In genomic region chr2:59726226-59726800, GRCh38 we compare ENCODE assay signal across 20 cellular contexts.
DNase-seq lines count a peak whose midpoint lies in the region; ATAC-seq, FAIRE-seq and TF ChIP-seq lines count a peak whose summit lies in the region.
"Had no signal": no experiment of that assay in that cellular context is flagged by ENCODE, and none has a peak within 500 bp of the region (broad histone marks: within the 10 kb centered on the region; RNA-seq: fewer than 3 reads in every experiment).

No MANE protein-coding gene starts in this region.

- intact Hi-C loops in left lung (cut with DNase I) (no loop called here), left ventricle myocardium superior (cut with micrococcal nuclease) (no loop called here)

- peak; percentile 36 for ATAC-seq in HG02610 (IDR thresholded peaks at IDR 0.05; ENCODE audit: unreplicated experiment)
- ATAC-seq in left lung: peak; percentile 19
- ATAC-seq in left ventricle myocardium superior: no peak
- no peak for ATAC-seq in GM18870 (IDR thresholded peaks at IDR 0.05; ENCODE audit: unreplicated experiment)
- ATAC-seq: pancreas had no signal

- H3K4me3 ChIP-seq in left lung (no peak overlapping the region), SK-N-SH (ENCODE audit: low read depth in 2 of 2, low read length in 1 of 2) (no peak overlapping the region)
- H3K4me3 ChIP-seq: pancreas, skin epidermis had no signal

- TF ChIP-seq EP300 in SK-N-SH (IDR thresholded peaks at IDR 0.05; ENCODE audit: borderline replicate concordance in 1 of 2, low read depth in 1 of 2, low read length in 1 of 2): no peak

- no peak overlapping the region for H2AFZ ChIP-seq in SK-N-SH (ENCODE audit: low read depth)

- H3K4me2 ChIP-seq in SK-N-SH: no peak overlapping the region

- H4K20me1 ChIP-seq in SK-N-SH (ENCODE audit: insufficient read depth): no peaks in the 10 kb centered on the region

- TF ChIP-seq POLR2A in GM12891 (IDR thresholded peaks at IDR 0.05; ENCODE audit: low read depth, low read length): no peak

- no peak for DNase-seq in GM12891 (ENCODE audit: insufficient read length, low spot score)
- DNase-seq in NOMO-1 treated with DMSO at 0.1 percent for 48 hours (lab: John Stamatoyannopoulos, UW; ENCODE audit: unreplicated experiment): peak; percentile 92
- DNase-seq in left lung: no peak
- DNase-seq in left ventricle myocardium superior: no peak
- DNase-seq in GM20000 (ENCODE audit: low spot score): no peak
- DNase-seq in SK-N-SH: no peak
- DNase-seq: activated CD8-positive, alpha-beta memory T cell treated with anti-CD3 and anti-CD28 coated beads for 24 hours; cerebellar nuclear complex; endodermal cell; H7; IMR-90; NCI-H1105 treated with DMSO at 0.1 percent for 48 hours; NCI-H345; pancreas; stimulated activated naive CD4-positive, alpha-beta T cell; SW 1271 had no signal

- CTCF ChIA-PET in SK-N-SH (lab: Yijun Ruan, JAX): interaction anchor here (1.4 kb wide), 1 partner anchor 10 kb away, joined by 4 read pairs; no protein-coding TSS in a partner anchor

- no peaks in the 10 kb centered on the region for H3K36me3 ChIP-seq in left lung
- H3K36me3 ChIP-seq in SK-N-SH (replicated peaks in 1 of 2; ENCODE audit: control insufficient read depth in 1 of 2, insufficient read depth in 2 of 2, low read length in 1 of 2): no peaks in the 10 kb centered on the region
- H3K36me3 ChIP-seq: pancreas had no signal

- no peak for TF ChIP-seq RAD21 in SK-N-SH (IDR thresholded peaks at IDR 0.05; ENCODE audit: low read length)

- no peak for FAIRE-seq in GM12891 (lab: Jason Lieb, UNC)
- FAIRE-seq: G401.6, pancreas had no signal

- no peak overlapping the region for H3K9ac ChIP-seq in SK-N-SH

- TF ChIP-seq CTCF in left lung (IDR thresholded peaks at IDR 0.05): no peak
- no peak for TF ChIP-seq CTCF in GM20000 (IDR thresholded peaks at IDR 0.05; ENCODE audit: extremely low read depth, missing control alignments)
- no peak for TF ChIP-seq CTCF in SK-N-SH (IDR thresholded peaks at IDR 0.05)

- no peaks in the 10 kb centered on the region for H3K9me3 ChIP-seq in left lung
- H3K9me3 ChIP-seq in SK-N-SH: no peaks in the 10 kb centered on the region
- H3K9me3 ChIP-seq: pancreas had no signal

- POLR2A ChIA-PET in SK-N-SH (lab: Yijun Ruan, JAX): no interaction called here

- H3K9me2 ChIP-seq in SK-N-SH: no peaks in the 10 kb centered on the region

- H3K27me3 ChIP-seq in left lung (no peaks in the 10 kb centered on the region), SK-N-SH (ENCODE audit: insufficient read depth) (no peaks in the 10 kb centered on the region)
- H3K27me3 ChIP-seq: pancreas had no signal

- no peak overlapping the region for H3K27ac ChIP-seq in left lung
- H3K27ac ChIP-seq in SK-N-SH (ENCODE audit: low read depth in 2 of 2, low read length in 1 of 2): no peak overlapping the region
- H3K27ac ChIP-seq: pancreas, skin epidermis had no signal

- no peaks in the 10 kb centered on the region for H3K79me2 ChIP-seq in SK-N-SH (ENCODE audit: insufficient read depth)

- H3K4me1 ChIP-seq in left lung: no peaks in the 10 kb centered on the region
- H3K4me1 ChIP-seq in SK-N-SH (ENCODE audit: control insufficient read depth in 1 of 2, insufficient read depth in 2 of 2, low read depth in 1 of 2, low read length in 1 of 2): no peaks in the 10 kb centered on the region
- H3K4me1 ChIP-seq: pancreas had no signal

- WGBS in SK-N-SH (ENCODE audit: low lambda C conversion rate): 28% methylated on average over 5 of the region's 5 CpGs

- H3F3A ChIP-seq in SK-N-SH (replicated peaks; ENCODE audit: insufficient read depth): no peaks in the 10 kb centered on the region

TF ChIP-seq in GM12891, 5 proteins besides CTCF, POLR2A, EP300 and RAD21:
- TF ChIP-seq POU2F2 (IDR thresholded peaks at IDR 0.05; ENCODE audit: low read depth, low read length) (no peak), TAF1 (IDR thresholded peaks at IDR 0.05; ENCODE audit: low read depth, low read length) (no peak), SPI1 (IDR thresholded peaks at IDR 0.05; ENCODE audit: low read depth, low read length) (peak; percentile 46; the same call in 1 of the 2 replicates), POLR2AphosphoS5 (IDR thresholded peaks at IDR 0.05; ENCODE audit: low read depth, low read length) (no peak)

TF ChIP-seq in SK-N-SH, 30 proteins besides CTCF, POLR2A, EP300 and RAD21:
- TF ChIP-seq ZBTB33 (IDR thresholded peaks at IDR 0.05; ENCODE audit: borderline replicate concordance, low read depth): no peak
- TF ChIP-seq FOXJ3 (CRISPR knock-in tag; IDR thresholded peaks at IDR 0.05): no peak
- TF ChIP-seq YY1 (IDR thresholded peaks at IDR 0.05; ENCODE audit: low read depth): no peak

Comparison
In these comparisons a context has a peak if more than half of its experiments do, and no peak if none do; other contexts are left out.
1. ATAC-seq: peak in HG02610 (single experiment) and left lung (single experiment); none in left ventricle myocardium superior (single experiment) and GM18870 (single experiment).